In the genomic region with DNA sequence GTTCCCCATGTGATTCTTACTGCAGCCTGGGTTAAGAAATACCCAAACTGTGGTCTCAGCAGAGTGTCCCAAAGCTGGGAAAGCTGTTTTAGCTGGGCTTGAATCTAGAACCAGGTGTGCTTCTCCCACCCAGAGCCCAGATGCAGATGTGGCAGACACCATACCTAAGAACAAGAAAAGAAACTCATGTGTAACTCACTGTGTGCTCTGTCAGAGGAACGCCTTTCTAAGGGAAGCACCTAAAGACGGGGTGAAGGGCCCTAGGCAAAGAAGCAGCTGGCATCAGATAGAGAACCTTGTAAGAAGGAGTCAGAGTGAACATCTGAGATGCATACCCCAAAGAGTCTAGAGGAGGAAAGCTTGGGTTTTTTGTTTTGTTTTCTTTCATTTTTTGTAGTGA, we compare ENCODE assay signal across 22 cellular contexts. TPM values are rescaled to one million over a fixed set of nuclear protein-coding genes. Genes with fewer than 3 reads are reported as not detected.
DNase-seq lines count a peak whose midpoint lies in the region; ATAC-seq and TF ChIP-seq lines count a peak whose summit lies in the region.
"Had no signal": no experiment of that assay in that cellular context is flagged by ENCODE, and none has a peak within 500 bp of the region (broad histone marks: within the 10 kb centered on the region; RNA-seq: fewer than 3 reads in every experiment).

No MANE protein-coding gene starts in this region.

- peak; percentile 48 to 55 for ATAC-seq in activated T-cell treated with anti-CD3 and anti-CD28 coated beads, Interleukin-2, amount 50 U/mL, for 72 hours (replicated peaks in 1 of 2)
- ATAC-seq in HG02642 (IDR thresholded peaks at IDR 0.05; ENCODE audit: poor library complexity, unreplicated experiment): peak; percentile 53
- ATAC-seq in HG03442 (IDR thresholded peaks at IDR 0.05; ENCODE audit: unreplicated experiment): peak; percentile 52
- ATAC-seq: mucosa of descending colon had no signal

- no peak overlapping the region for H3K27ac Mint-ChIP-seq in activated T-cell treated with anti-CD3 and anti-CD28 coated beads, Interleukin-2, amount 50 U/mL, for 72 hours
- no peak overlapping the region for H3K27ac Mint-ChIP-seq in activated T-cell treated with anti-CD3 and anti-CD28 coated beads, Interleukin-2, amount 50 U/mL, for 24 hours
- peak overlapping the region in 1 of 8 donors; percentile 1 for H3K27ac Mint-ChIP-seq in CD8-positive, alpha-beta memory T cell

- no peaks in the 10 kb centered on the region for H3K27me3 ChIP-seq in CD8-positive, alpha-beta memory T cell (ENCODE audit: insufficient read depth, low read length, poor library complexity, severe bottlenecking)
- H3K27me3 ChIP-seq: BLaER1, tibial nerve had no signal

- CTCF ChIA-PET in CD8-positive, alpha-beta memory T cell (lab: Charles Lee): no interaction called here

- H3K4me3 Mint-ChIP-seq in activated T-cell treated with anti-CD3 and anti-CD28 coated beads, Interleukin-2, amount 50 U/mL, for 72 hours: no peak overlapping the region
- no peak overlapping the region for H3K4me3 Mint-ChIP-seq in activated T-cell treated with anti-CD3 and anti-CD28 coated beads, Interleukin-2, amount 50 U/mL, for 24 hours
- no peak overlapping the region for H3K4me3 Mint-ChIP-seq in CD8-positive, alpha-beta memory T cell

- H3K36me3 ChIP-seq in CD8-positive, alpha-beta memory T cell (ENCODE audit: insufficient read depth, low read length): no peaks in the 10 kb centered on the region
- H3K36me3 ChIP-seq: BLaER1, esophagus squamous epithelium, left ventricle myocardium inferior, tibial nerve had no signal

- peaks cover 8% of the 10 kb centered on the region for H3K4me1 ChIP-seq in CD8-positive, alpha-beta memory T cell (ENCODE audit: insufficient read depth, low read length)
- H3K4me1 ChIP-seq: esophagus squamous epithelium had no signal

- H3K36me3 Mint-ChIP-seq in activated T-cell treated with anti-CD3 and anti-CD28 coated beads, Interleukin-2, amount 50 U/mL, for 72 hours (ENCODE audit: insufficient read depth in 2 of 2): no peaks in the 10 kb centered on the region
- no peaks in the 10 kb centered on the region for H3K36me3 Mint-ChIP-seq in activated T-cell treated with anti-CD3 and anti-CD28 coated beads, Interleukin-2, amount 50 U/mL, for 24 hours (ENCODE audit: low read depth)
- peaks cover 0 to 4% (median 0%) of the 10 kb centered on the region in 3 donors for H3K36me3 Mint-ChIP-seq in CD8-positive, alpha-beta memory T cell

- H3K27ac ChIP-seq in CD8-positive, alpha-beta memory T cell (ENCODE audit: low read depth, low read length): no peak overlapping the region
- H3K27ac ChIP-seq: BLaER1, PC-9 had no signal

- POLR2A ChIA-PET in CD8-positive, alpha-beta memory T cell (lab: Charles Lee): no interaction called here

- no peak overlapping the region for H3K4me3 ChIP-seq in CD8-positive, alpha-beta memory T cell (ENCODE audit: low read length)
- H3K4me3 ChIP-seq: BLaER1, esophagus squamous epithelium, left ventricle myocardium inferior, mucosa of descending colon, PC-9, tibial nerve had no signal

- peaks cover 0 to 2% of the 10 kb centered on the region in 2 donors for H3K9me3 Mint-ChIP-seq in activated T-cell treated with anti-CD3 and anti-CD28 coated beads, Interleukin-2, amount 50 U/mL, for 72 hours
- no peaks in the 10 kb centered on the region for H3K9me3 Mint-ChIP-seq in activated T-cell treated with anti-CD3 and anti-CD28 coated beads, Interleukin-2, amount 50 U/mL, for 24 hours
- H3K9me3 Mint-ChIP-seq in CD8-positive, alpha-beta memory T cell: no peaks in the 10 kb centered on the region

- no peak for TF ChIP-seq POLR2A in erythroblast (IDR thresholded peaks at IDR 0.05; ENCODE audit: low read length)

- H3K4me1 Mint-ChIP-seq in activated T-cell treated with anti-CD3 and anti-CD28 coated beads, Interleukin-2, amount 50 U/mL, for 72 hours (ENCODE audit: low read depth): peaks cover 40% of the 10 kb centered on the region
- peaks cover 28% of the 10 kb centered on the region for H3K4me1 Mint-ChIP-seq in activated T-cell treated with anti-CD3 and anti-CD28 coated beads, Interleukin-2, amount 50 U/mL, for 24 hours (ENCODE audit: low read depth)
- H3K4me1 Mint-ChIP-seq in CD8-positive, alpha-beta memory T cell: peaks cover 13 to 14% (median 14%) of the 10 kb centered on the region in 3 donors

- no peaks in the 10 kb centered on the region for H3K27me3 Mint-ChIP-seq in activated T-cell treated with anti-CD3 and anti-CD28 coated beads, Interleukin-2, amount 50 U/mL, for 72 hours (ENCODE audit: low read depth)
- H3K27me3 Mint-ChIP-seq in activated T-cell treated with anti-CD3 and anti-CD28 coated beads, Interleukin-2, amount 50 U/mL, for 24 hours: no peaks in the 10 kb centered on the region
- H3K27me3 Mint-ChIP-seq in CD8-positive, alpha-beta memory T cell: peaks cover 3 to 7% of the 10 kb centered on the region in 2 donors

- peak in 1 of 2 donors; percentile 19 for DNase-seq in activated T-cell treated with anti-CD3 and anti-CD28 coated beads, Interleukin-2, amount 50 U/mL, for 72 hours
- no peak for DNase-seq in activated T-cell treated with anti-CD3 and anti-CD28 coated beads, Interleukin-2, amount 50 U/mL, for 24 hours
- no peak for DNase-seq in NCI-H128 (lab: John Stamatoyannopoulos, UW; ENCODE audit: unreplicated experiment)
- no peak for DNase-seq in erythroblast (lab: John Stamatoyannopoulos, UW)
- no peak for DNase-seq in CD8-positive, alpha-beta memory T cell
- no peak for DNase-seq in NCI-H82 (lab: John Stamatoyannopoulos, UW)
- DNase-seq: caudate nucleus; esophagus squamous epithelium; left ventricle myocardium inferior; mucosa of descending colon; NCI-H1436; NCI-H2171 treated with DMSO at 0.1 percent for 48 hours; NCI-H774; PC-9; stimulated activated naive CD4-positive, alpha-beta T cell treated with Interleukin-2 at 50 U/mL for 16 hours; T-helper 9 cell had no signal

- H3K9me3 ChIP-seq in CD8-positive, alpha-beta memory T cell (ENCODE audit: low read length): no peaks in the 10 kb centered on the region
- H3K9me3 ChIP-seq: BLaER1, esophagus squamous epithelium, left ventricle myocardium inferior, mucosa of descending colon, tibial nerve had no signal

RNA-seq across cellular contexts. Expression of a gene that starts 24.0 kb away (rescaled TPM):
- total RNA-seq in activated T-cell treated with anti-CD3 and anti-CD28 coated beads, Interleukin-2, amount 50 U/mL, for 72 hours: 10 to 100 TPM; 20.6 to 25.6 TPM
- 10 to 100 TPM; 24.4 to 25.2 TPM for total RNA-seq in CD8-positive, alpha-beta memory T cell
- polyA plus RNA-seq in CD8-positive, alpha-beta memory T cell: 24.0 TPM

RNA-seq across cellular contexts. Expression of a gene that starts 24.7 kb away (rescaled TPM):
- 1 to 10 TPM; 3.1 to 3.6 TPM for total RNA-seq in activated T-cell treated with anti-CD3 and anti-CD28 coated beads, Interleukin-2, amount 50 U/mL, for 72 hours
- total RNA-seq in CD8-positive, alpha-beta memory T cell: 1 to 10 TPM in 1 of 2 experiments, under 1 TPM in 1; 0.77 to 1.2 TPM
- 0.08 TPM for polyA plus RNA-seq in CD8-positive, alpha-beta memory T cell

RNA-seq across cellular contexts. Expression of a gene that starts 48.7 kb away (rescaled TPM):
- 10 to 100 TPM; 74.3 to 84.9 TPM for total RNA-seq in activated T-cell treated with anti-CD3 and anti-CD28 coated beads, Interleukin-2, amount 50 U/mL, for 72 hours
- 10 to 100 TPM; 81.0 to 82.1 TPM for total RNA-seq in CD8-positive, alpha-beta memory T cell
- polyA plus RNA-seq in CD8-positive, alpha-beta memory T cell: 26.0 TPM

RNA-seq across cellular contexts. Expression of a gene that starts 49.0 kb away (rescaled TPM):
- 100 to 1,000 TPM; 128 to 136 TPM for total RNA-seq in activated T-cell treated with anti-CD3 and anti-CD28 coated beads, Interleukin-2, amount 50 U/mL, for 72 hours
- 100 to 1,000 TPM; 219 to 225 TPM for total RNA-seq in CD8-positive, alpha-beta memory T cell
- polyA plus RNA-seq in CD8-positive, alpha-beta memory T cell: 95.8 TPM

RNA-seq across cellular contexts. Expression of a gene that starts 52.4 kb away (rescaled TPM):
- 1 to 10 TPM; 1.5 to 1.9 TPM for total RNA-seq in activated T-cell treated with anti-CD3 and anti-CD28 coated beads, Interleukin-2, amount 50 U/mL, for 72 hours
- under 1 TPM; 0.51 to 0.83 TPM for total RNA-seq in CD8-positive, alpha-beta memory T cell
- polyA plus RNA-seq in CD8-positive, alpha-beta memory T cell: not detected
- total RNA-seq: A172, glomerular endothelial cell had no signal
